ENCODE assay signal across 14 cellular contexts in the genomic region with DNA sequence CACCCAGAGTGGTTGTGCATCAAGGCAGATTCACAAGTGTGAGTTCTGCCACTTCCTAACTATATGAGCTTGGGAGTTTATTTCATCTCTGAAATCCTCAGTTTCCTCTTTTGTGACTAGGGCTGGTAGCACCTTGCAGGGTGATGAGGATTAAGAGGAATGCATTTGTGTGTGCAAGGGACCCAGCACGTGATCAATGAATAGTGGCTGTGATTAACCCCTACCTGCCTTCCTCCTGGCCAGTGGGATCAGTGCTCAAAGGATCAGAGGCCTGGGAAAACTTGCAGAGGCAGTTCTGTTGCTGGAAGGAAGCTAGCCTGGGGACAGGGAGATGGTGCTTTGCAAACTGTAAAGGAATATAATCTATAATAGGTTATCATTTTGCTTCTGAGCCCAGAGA. TPM values are rescaled to one million over a fixed set of nuclear protein-coding genes. Genes with fewer than 3 reads are reported as not detected.
DNase-seq lines count a peak whose midpoint lies in the region; ATAC-seq and TF ChIP-seq lines count a peak whose summit lies in the region.
"Had no signal": no experiment of that assay in that cellular context is flagged by ENCODE, and none has a peak within 500 bp of the region (broad histone marks: within the 10 kb centered on the region; RNA-seq: fewer than 3 reads in every experiment).

No MANE protein-coding gene starts in this region.

- H3K4me3 ChIP-seq in epithelial cell of esophagus (ENCODE audit: low read length) = no peak overlapping the region
- peak overlapping the region in 1 of 2 donors; percentile 42 for H3K4me3 ChIP-seq in mucosa of rectum (ENCODE audit: low read length in 2 of 2)
- no peak overlapping the region for H3K4me3 ChIP-seq in tibial nerve

- peak overlapping the region; percentile 8 to 96 for H3K9ac ChIP-seq in mucosa of rectum (ENCODE audit: low read depth in 1 of 2, low read length in 2 of 2)

- 28 to 36% methylated on average over 1 of the region's 1 CpG for WGBS in tibial nerve, 2 donors

- ATAC-seq in effector memory CD8-positive, alpha-beta T cell (replicated peaks) = no peak
- ATAC-seq: sciatic nerve had no signal

- H3K36me3 Mint-ChIP-seq in effector memory CD8-positive, alpha-beta T cell (ENCODE audit: insufficient read depth) = no peaks in the 10 kb centered on the region

- no peak for TF ChIP-seq POLR2A in tibial nerve (IDR thresholded peaks at IDR 0.05)

- H3K27ac ChIP-seq in mucosa of rectum (ENCODE audit: low read depth in 2 of 2, low read length in 2 of 2) (peak overlapping the region; percentile 82 to 91), tibial nerve (peak overlapping the region; percentile 1 to 98 (median 94))

- H3K27me3 Mint-ChIP-seq in effector memory CD8-positive, alpha-beta T cell = no peaks in the 10 kb centered on the region

- H3K4me1 Mint-ChIP-seq in effector memory CD8-positive, alpha-beta T cell (ENCODE audit: low read depth in 2 of 2) = peaks cover 0 to 3% of the 10 kb centered on the region in 2 donors

- TF ChIP-seq CTCF in epithelial cell of esophagus (IDR thresholded peaks at IDR 0.05; ENCODE audit: insufficient read depth, low read depth, low read length, missing control alignments) (no peak), tibial nerve (IDR thresholded peaks at IDR 0.05) (no peak)

- H3K4me1 ChIP-seq in mucosa of rectum (ENCODE audit: control insufficient read depth in 2 of 2, insufficient read depth in 2 of 2, low read length in 2 of 2) (peaks cover 88 to 98% of the 10 kb centered on the region in 2 donors), tibial nerve (peaks cover 0 to 100% (median 96%) of the 10 kb centered on the region in 4 donors)

- H3K27me3 ChIP-seq in mucosa of rectum (ENCODE audit: control insufficient read depth in 2 of 2, insufficient read depth in 2 of 2, low read length in 2 of 2) (no peaks in the 10 kb centered on the region), tibial nerve (no peaks in the 10 kb centered on the region)

- peak overlapping the region in 1 of 2 donors; percentile 44 for H3K27ac Mint-ChIP-seq in effector memory CD8-positive, alpha-beta T cell
- H3K27ac Mint-ChIP-seq: activated naive CD8-positive, alpha-beta T cell treated with anti-CD3 and anti-CD28 coated beads, Interleukin-2, amount 10 ng/mL, durations not matched to agents 7 days and 5 days; T-helper 1 cell treated with Interleukin-12 subunit alpha and Interleukin-12 subunit beta and Interleukin-4 antibody, amounts not matched to agents 30 μg/mL and 1 μg/mL, for 36 hours had no signal

- no peak for TF ChIP-seq EP300 in tibial nerve (IDR thresholded peaks at IDR 0.05)

- peaks cover 0 to 6% of the 10 kb centered on the region in 2 donors for H3K36me3 ChIP-seq in mucosa of rectum (ENCODE audit: control insufficient read depth in 2 of 2, insufficient read depth in 2 of 2, low read length in 2 of 2)
- H3K36me3 ChIP-seq in tibial nerve = no peaks in the 10 kb centered on the region

- no peak overlapping the region for H3K4me3 Mint-ChIP-seq in effector memory CD8-positive, alpha-beta T cell
- H3K4me3 Mint-ChIP-seq: activated naive CD8-positive, alpha-beta T cell treated with anti-CD3 and anti-CD28 coated beads, Interleukin-2, amount 10 ng/mL, durations not matched to agents 7 days and 5 days; T-helper 1 cell treated with Interleukin-12 subunit alpha and Interleukin-12 subunit beta and Interleukin-4 antibody, amounts not matched to agents 30 μg/mL and 1 μg/mL, for 36 hours had no signal

- no peaks in the 10 kb centered on the region for H3K9me3 Mint-ChIP-seq in effector memory CD8-positive, alpha-beta T cell
- H3K9me3 Mint-ChIP-seq: activated naive CD8-positive, alpha-beta T cell treated with anti-CD3 and anti-CD28 coated beads, Interleukin-2, amount 10 ng/mL, durations not matched to agents 7 days and 5 days; T-helper 1 cell treated with Interleukin-12 subunit alpha and Interleukin-12 subunit beta and Interleukin-4 antibody, amounts not matched to agents 30 μg/mL and 1 μg/mL, for 36 hours had no signal

- no peaks in the 10 kb centered on the region for H3K9me3 ChIP-seq in mucosa of rectum (ENCODE audit: control insufficient read depth in 2 of 2, low read length in 2 of 2)
- no peaks in the 10 kb centered on the region for H3K9me3 ChIP-seq in tibial nerve

- DNase-seq in NCI-H82 (lab: John Stamatoyannopoulos, UW) (peak; percentile 64), NCI-H82 treated with DMSO at 0.1 percent for 48 hours (lab: John Stamatoyannopoulos, UW; ENCODE audit: unreplicated experiment) (no peak), epithelial cell of esophagus (ENCODE audit: low read depth) (peak; percentile 58), tibial nerve (ENCODE audit: low spot score in 2 of 2) (no peak), GDM1 (lab: John Stamatoyannopoulos, UW) (no peak)
- DNase-seq in effector memory CD8-positive, alpha-beta T cell = no peak
- no peak for DNase-seq in activated CD4-positive, alpha-beta T cell treated with anti-CD3 and anti-CD28 coated beads for 4 hours
- DNase-seq: activated naive CD8-positive, alpha-beta T cell treated with anti-CD3 and anti-CD28 coated beads, Interleukin-2, amount 10 ng/mL, durations not matched to agents 7 days and 5 days; DMS79; effector memory CD4-positive, alpha-beta T cell; NCI-H1436 treated with DMSO at 0.1 percent for 48 hours had no signal

RNA-seq across cellular contexts. Expression of a gene that starts 7.3 kb away (rescaled TPM):
- 10 to 100 TPM; 41.2 to 72.5 (median 63.4) TPM for total RNA-seq in tibial nerve

RNA-seq across cellular contexts. Expression of a gene that starts 22.0 kb away (rescaled TPM):
- 10 to 100 TPM; 19.2 to 35.6 (median 25.2) TPM for total RNA-seq in tibial nerve

RNA-seq across cellular contexts. Expression of a gene that starts 32.9 kb away (rescaled TPM):
- not detected for total RNA-seq in tibial nerve

RNA-seq across cellular contexts. Expression of a gene that starts 34.3 kb away (rescaled TPM):
- total RNA-seq in tibial nerve = under 1 TPM in 1 of 4 donors, not detected in 3; 0.44 TPM
- total RNA-seq: activated naive CD8-positive, alpha-beta T cell treated with anti-CD3 and anti-CD28 coated beads, Interleukin-2, amount 10 ng/mL, durations not matched to agents 7 days and 5 days; sciatic nerve had no signal

RNA-seq across cellular contexts. Expression of a gene that starts 37.2 kb away (rescaled TPM):
- not detected for total RNA-seq in tibial nerve
- total RNA-seq: activated naive CD8-positive, alpha-beta T cell treated with anti-CD3 and anti-CD28 coated beads, Interleukin-2, amount 10 ng/mL, durations not matched to agents 7 days and 5 days; sciatic nerve had no signal

Comparison
In these comparisons a context has a peak if more than half of its experiments do, and no peak if none do; other contexts are left out.
1. DNase-seq: peak in NCI-H82 (single experiment) and epithelial cell of esophagus (single experiment); none in NCI-H82 treated with DMSO at 0.1 percent for 48 hours (single experiment), tibial nerve (0 of 2), GDM1 (single experiment), effector memory CD8-positive, alpha-beta T cell (0 of 3) and activated CD4-positive, alpha-beta T cell treated with anti-CD3 and anti-CD28 coated beads for 4 hours (0 of 2).